16 cellular contexts compared by ENCODE assay signal in genomic region chr16:69865701-69866100, GRCh38.
A peak's percentile ranks its signal among the peaks of the same experiment; 100 is the strongest.
DNase-seq lines count a peak whose midpoint lies in the region; ATAC-seq and TF ChIP-seq lines count a peak whose summit lies in the region.
"Had no signal": no experiment of that assay in that cellular context is flagged by ENCODE, and none has a peak within 500 bp of the region (broad histone marks: within the 10 kb centered on the region; RNA-seq: fewer than 3 reads in every experiment).

No MANE protein-coding gene starts in this region.

- no peaks in the 10 kb centered on the region for H3K9me3 ChIP-seq in right cardiac atrium (ENCODE audit: control insufficient read depth, low read length)
- H3K9me3 ChIP-seq in thoracic aorta, result no peaks in the 10 kb centered on the region
- no peaks in the 10 kb centered on the region for H3K9me3 ChIP-seq in thyroid gland
- H3K9me3 ChIP-seq: colonic mucosa, MG63 had no signal

- H3K27ac ChIP-seq in right cardiac atrium (ENCODE audit: low read length) (peak overlapping the region; percentile 62), thoracic aorta (peak overlapping the region; percentile 45 to 88), thyroid gland (no peak overlapping the region)
- H3K27ac ChIP-seq: 22Rv1, colonic mucosa had no signal

- H3K4me3 ChIP-seq in right cardiac atrium (ENCODE audit: low read length) (no peak overlapping the region), thoracic aorta (no peak overlapping the region), thyroid gland (replicated peaks in 1 of 3) (no peak overlapping the region)
- H3K4me3 ChIP-seq: colonic mucosa, MG63 had no signal

- ATAC-seq in Right ventricle myocardium inferior, result peak; percentile 43
- peak in 1 of 2 donors; percentile 23 for ATAC-seq in right cardiac atrium
- no peak for ATAC-seq in thoracic aorta (ENCODE audit: insufficient number of reproducible peaks, low FRiP score, low read depth)
- ATAC-seq in GM21619 (IDR thresholded peaks at IDR 0.05; ENCODE audit: unreplicated experiment), result no peak

- TF ChIP-seq CTCF in thoracic aorta (IDR thresholded peaks at IDR 0.05) (no peak), thyroid gland (IDR thresholded peaks at IDR 0.05) (no peak)

- 64% methylated on average over 8 of the region's 8 CpGs for WGBS in right cardiac atrium
- WGBS in thyroid gland, 2 donors, result 76 to 87% methylated on average over 8 of the region's 8 CpGs

- no peak for TF ChIP-seq POLR2A in thyroid gland (IDR thresholded peaks at IDR 0.05)

- DNase-seq in Right ventricle myocardium inferior (ENCODE audit: missing footprints) (no peak), cardiac septum (ENCODE audit: low spot score) (no peak), amniotic epithelial cell (ENCODE audit: low read depth) (peak; percentile 96), right cardiac atrium (no peak), thoracic aorta (ENCODE audit: low spot score) (no peak), thyroid gland (no peak), iPS-NIHi7 (ENCODE audit: extremely low spot score) (no peak)
- DNase-seq: activated CD4-positive, alpha-beta T cell treated with anti-CD3 and anti-CD28 coated beads for 4 hours; activated effector memory CD4-positive, alpha-beta T cell treated with anti-CD3 and anti-CD28 coated beads, Interleukin-2, amount 50 U/mL, for 16 hours; colonic mucosa; glutamatergic neuron; MG63; NCI-H510A treated with DMSO at 0.1 percent for 48 hours; small intestine had no signal

- peaks cover 7% of the 10 kb centered on the region for H3K4me1 ChIP-seq in right cardiac atrium (ENCODE audit: control insufficient read depth, insufficient read depth, low read length)
- peaks cover 17 to 29% of the 10 kb centered on the region in 2 donors for H3K4me1 ChIP-seq in thoracic aorta (ENCODE audit: control insufficient read depth in 1 of 2, low read depth in 2 of 2)
- H3K4me1 ChIP-seq in thyroid gland, result peaks cover 24 to 41% of the 10 kb centered on the region in 2 donors

- H3K36me3 ChIP-seq in thoracic aorta, result no peaks in the 10 kb centered on the region
- H3K36me3 ChIP-seq in thyroid gland, result no peaks in the 10 kb centered on the region
- H3K36me3 ChIP-seq: colonic mucosa, MG63 had no signal

- H3K27me3 ChIP-seq in right cardiac atrium (ENCODE audit: control insufficient read depth, insufficient read depth), result no peaks in the 10 kb centered on the region
- H3K27me3 ChIP-seq in thoracic aorta (replicated peaks; ENCODE audit: insufficient read depth), result no peaks in the 10 kb centered on the region
- H3K27me3 ChIP-seq in thyroid gland, result no peaks in the 10 kb centered on the region
- H3K27me3 ChIP-seq: colonic mucosa, MG63 had no signal

- intact Hi-C loops in Right ventricle myocardium inferior (cut with DNase I) (no loop called here), cardiac septum (cut with DNase I) (no loop called here), right cardiac atrium (cut with DNase I) (loop anchor here in 1 of 4 donors (10.0 kb wide), 1 partner anchor 71 kb away; no protein-coding TSS in a partner anchor), thyroid gland (cut with DNase I) (no loop called here)

Comparison
In these comparisons a context has a peak if more than half of its experiments do, and no peak if none do; other contexts are left out.
1. H3K27ac ChIP-seq: peak in right cardiac atrium (single experiment) and thoracic aorta (2 of 2); none in thyroid gland (0 of 3).